Comparison of ENCODE assay signal across 3 cellular contexts in the genomic region with DNA sequence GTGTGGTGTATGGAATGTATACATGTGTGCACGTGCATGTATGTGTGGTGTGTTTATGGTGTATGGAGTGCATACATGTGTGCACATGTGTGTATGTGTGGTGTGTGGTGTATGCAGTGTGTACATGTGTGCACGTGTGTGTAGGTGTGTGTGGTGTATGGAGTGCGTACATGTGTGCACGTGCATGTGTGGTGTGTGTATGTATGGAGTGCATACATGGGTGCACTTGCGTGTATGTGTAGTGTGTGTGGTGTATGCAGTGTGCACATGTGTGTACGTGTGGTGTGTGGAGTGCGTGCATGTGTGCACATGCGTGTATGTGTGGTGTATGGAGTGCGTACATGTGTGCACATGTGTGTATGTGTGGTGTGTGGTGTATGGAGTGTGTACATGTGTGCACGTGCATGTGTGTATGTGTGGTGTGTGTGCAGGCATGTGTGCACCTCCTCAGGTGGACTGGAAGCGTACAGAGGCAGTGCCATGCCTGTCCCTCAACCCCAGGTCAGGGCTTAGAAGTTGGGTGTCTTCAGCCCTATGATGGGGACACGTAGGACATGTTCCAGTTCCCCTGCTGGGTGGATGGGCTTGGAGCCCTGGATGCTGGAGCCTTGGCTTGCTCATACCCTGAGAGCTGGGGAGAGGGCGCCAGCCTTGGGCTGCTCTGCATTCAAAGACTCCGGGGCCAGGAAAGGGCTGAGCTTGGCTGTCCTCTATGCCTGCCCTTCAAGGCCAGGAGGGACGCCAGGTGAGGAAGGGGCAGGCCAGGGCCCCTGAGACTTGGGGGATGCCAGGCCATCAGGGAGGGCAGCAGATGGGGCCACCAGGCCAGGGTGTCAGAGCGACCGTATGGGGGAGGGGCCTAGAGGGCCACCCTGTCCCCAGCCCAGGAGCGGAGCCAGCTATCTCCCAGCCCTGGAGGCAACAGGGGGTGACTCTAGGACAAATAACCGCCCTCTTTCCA.
TF ChIP-seq lines count a peak whose summit lies in the region.

No MANE protein-coding gene starts in this region.

TF ChIP-seq in SK-N-SH, 30 proteins besides CTCF, POLR2A, EP300 and RAD21:
- TF ChIP-seq JUND (IDR thresholded peaks at IDR 0.05) (no peak), FOXJ3 (CRISPR knock-in tag; IDR thresholded peaks at IDR 0.05) (no peak), RCOR1 (IDR thresholded peaks at IDR 0.05; ENCODE audit: low read length) (no peak), FOSL2 (IDR thresholded peaks at IDR 0.05; ENCODE audit: borderline replicate concordance, low read depth) (no peak), RXRA (IDR thresholded peaks at IDR 0.05; ENCODE audit: borderline replicate concordance, low read depth) (no peak), CHD2 (IDR thresholded peaks at IDR 0.05; ENCODE audit: low read length, partially characterized antibody) (no peak), ZBTB33 (IDR thresholded peaks at IDR 0.05; ENCODE audit: borderline replicate concordance, low read depth) (no peak)
- TF ChIP-seq, protein P1, sequence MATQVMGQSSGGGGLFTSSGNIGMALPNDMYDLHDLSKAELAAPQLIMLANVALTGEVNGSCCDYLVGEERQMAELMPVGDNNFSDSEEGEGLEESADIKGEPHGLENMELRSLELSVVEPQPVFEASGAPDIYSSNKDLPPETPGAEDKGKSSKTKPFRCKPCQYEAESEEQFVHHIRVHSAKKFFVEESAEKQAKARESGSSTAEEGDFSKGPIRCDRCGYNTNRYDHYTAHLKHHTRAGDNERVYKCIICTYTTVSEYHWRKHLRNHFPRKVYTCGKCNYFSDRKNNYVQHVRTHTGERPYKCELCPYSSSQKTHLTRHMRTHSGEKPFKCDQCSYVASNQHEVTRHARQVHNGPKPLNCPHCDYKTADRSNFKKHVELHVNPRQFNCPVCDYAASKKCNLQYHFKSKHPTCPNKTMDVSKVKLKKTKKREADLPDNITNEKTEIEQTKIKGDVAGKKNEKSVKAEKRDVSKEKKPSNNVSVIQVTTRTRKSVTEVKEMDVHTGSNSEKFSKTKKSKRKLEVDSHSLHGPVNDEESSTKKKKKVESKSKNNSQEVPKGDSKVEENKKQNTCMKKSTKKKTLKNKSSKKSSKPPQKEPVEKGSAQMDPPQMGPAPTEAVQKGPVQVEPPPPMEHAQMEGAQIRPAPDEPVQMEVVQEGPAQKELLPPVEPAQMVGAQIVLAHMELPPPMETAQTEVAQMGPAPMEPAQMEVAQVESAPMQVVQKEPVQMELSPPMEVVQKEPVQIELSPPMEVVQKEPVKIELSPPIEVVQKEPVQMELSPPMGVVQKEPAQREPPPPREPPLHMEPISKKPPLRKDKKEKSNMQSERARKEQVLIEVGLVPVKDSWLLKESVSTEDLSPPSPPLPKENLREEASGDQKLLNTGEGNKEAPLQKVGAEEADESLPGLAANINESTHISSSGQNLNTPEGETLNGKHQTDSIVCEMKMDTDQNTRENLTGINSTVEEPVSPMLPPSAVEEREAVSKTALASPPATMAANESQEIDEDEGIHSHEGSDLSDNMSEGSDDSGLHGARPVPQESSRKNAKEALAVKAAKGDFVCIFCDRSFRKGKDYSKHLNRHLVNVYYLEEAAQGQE (IDR thresholded peaks at IDR 0.05; ENCODE audit: low read depth, low read length), result no peak
TF ChIP-seq in SK-N-SH: peak in this region for 0.

TF ChIP-seq in SK-N-SH treated with all-trans-retinoic acid at 6 μM for 48 hours, 23 proteins besides CTCF, POLR2A, EP300 and RAD21:
- TF ChIP-seq, protein P2, sequence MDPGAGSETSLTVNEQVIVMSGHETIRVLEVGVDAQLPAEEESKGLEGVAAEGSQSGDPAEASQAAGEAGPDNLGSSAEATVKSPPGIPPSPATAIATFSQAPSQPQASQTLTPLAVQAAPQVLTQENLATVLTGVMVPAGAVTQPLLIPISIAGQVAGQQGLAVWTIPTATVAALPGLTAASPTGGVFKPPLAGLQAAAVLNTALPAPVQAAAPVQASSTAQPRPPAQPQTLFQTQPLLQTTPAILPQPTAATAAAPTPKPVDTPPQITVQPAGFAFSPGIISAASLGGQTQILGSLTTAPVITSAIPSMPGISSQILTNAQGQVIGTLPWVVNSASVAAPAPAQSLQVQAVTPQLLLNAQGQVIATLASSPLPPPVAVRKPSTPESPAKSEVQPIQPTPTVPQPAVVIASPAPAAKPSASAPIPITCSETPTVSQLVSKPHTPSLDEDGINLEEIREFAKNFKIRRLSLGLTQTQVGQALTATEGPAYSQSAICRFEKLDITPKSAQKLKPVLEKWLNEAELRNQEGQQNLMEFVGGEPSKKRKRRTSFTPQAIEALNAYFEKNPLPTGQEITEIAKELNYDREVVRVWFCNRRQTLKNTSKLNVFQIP (CRISPR knock-in tag; IDR thresholded peaks at IDR 0.05; ENCODE audit: borderline replicate concordance, low read depth), result no peak
- TF ChIP-seq ZFP30 (CRISPR knock-in tag; IDR thresholded peaks at IDR 0.05) (no peak), PATZ1 (CRISPR knock-in tag; IDR thresholded peaks at IDR 0.05; ENCODE audit: borderline replicate concordance) (no peak), BACH2 (CRISPR knock-in tag; IDR thresholded peaks at IDR 0.05; ENCODE audit: borderline replicate concordance) (no peak), CSDC2 (CRISPR knock-in tag; IDR thresholded peaks at IDR 0.05) (no peak), OSR1 (CRISPR knock-in tag; IDR thresholded peaks at IDR 0.05) (no peak), ZFP3 (CRISPR knock-in tag; IDR thresholded peaks at IDR 0.05) (no peak), RARB (CRISPR knock-in tag; IDR thresholded peaks at IDR 0.05) (no peak), ZNF70 (CRISPR knock-in tag; IDR thresholded peaks at IDR 0.05) (no peak), ZNF8 (CRISPR knock-in tag; IDR thresholded peaks at IDR 0.05) (no peak)
TF ChIP-seq in SK-N-SH treated with all-trans-retinoic acid at 6 μM for 48 hours: peak in this region for 0.

TF ChIP-seq in GM23338, 12 proteins besides CTCF, POLR2A, EP300 and RAD21:
- TF ChIP-seq ZNF114 (CRISPR knock-in tag; IDR thresholded peaks at IDR 0.05) (no peak), POLR2AphosphoS5 (IDR thresholded peaks at IDR 0.05; ENCODE audit: low read depth) (no peak), STAT1 (IDR thresholded peaks at IDR 0.05; ENCODE audit: unreplicated experiment) (no peak), CREB1 (CRISPR knock-in tag; IDR thresholded peaks at IDR 0.05; ENCODE audit: low read depth) (no peak), ETS1 (IDR thresholded peaks at IDR 0.05) (no peak), EZH2phosphoT487 (IDR thresholded peaks at IDR 0.05; ENCODE audit: unreplicated experiment) (no peak), NANOG (IDR thresholded peaks at IDR 0.05; ENCODE audit: borderline replicate concordance) (no peak), JUNB (IDR thresholded peaks at IDR 0.05; ENCODE audit: unreplicated experiment) (no peak), EZH2 (IDR thresholded peaks at IDR 0.05; ENCODE audit: low read depth, unreplicated experiment) (no peak), ZNF331 (CRISPR knock-in tag; IDR thresholded peaks at IDR 0.05; ENCODE audit: low read depth) (no peak)
- TF ChIP-seq, protein P3, sequence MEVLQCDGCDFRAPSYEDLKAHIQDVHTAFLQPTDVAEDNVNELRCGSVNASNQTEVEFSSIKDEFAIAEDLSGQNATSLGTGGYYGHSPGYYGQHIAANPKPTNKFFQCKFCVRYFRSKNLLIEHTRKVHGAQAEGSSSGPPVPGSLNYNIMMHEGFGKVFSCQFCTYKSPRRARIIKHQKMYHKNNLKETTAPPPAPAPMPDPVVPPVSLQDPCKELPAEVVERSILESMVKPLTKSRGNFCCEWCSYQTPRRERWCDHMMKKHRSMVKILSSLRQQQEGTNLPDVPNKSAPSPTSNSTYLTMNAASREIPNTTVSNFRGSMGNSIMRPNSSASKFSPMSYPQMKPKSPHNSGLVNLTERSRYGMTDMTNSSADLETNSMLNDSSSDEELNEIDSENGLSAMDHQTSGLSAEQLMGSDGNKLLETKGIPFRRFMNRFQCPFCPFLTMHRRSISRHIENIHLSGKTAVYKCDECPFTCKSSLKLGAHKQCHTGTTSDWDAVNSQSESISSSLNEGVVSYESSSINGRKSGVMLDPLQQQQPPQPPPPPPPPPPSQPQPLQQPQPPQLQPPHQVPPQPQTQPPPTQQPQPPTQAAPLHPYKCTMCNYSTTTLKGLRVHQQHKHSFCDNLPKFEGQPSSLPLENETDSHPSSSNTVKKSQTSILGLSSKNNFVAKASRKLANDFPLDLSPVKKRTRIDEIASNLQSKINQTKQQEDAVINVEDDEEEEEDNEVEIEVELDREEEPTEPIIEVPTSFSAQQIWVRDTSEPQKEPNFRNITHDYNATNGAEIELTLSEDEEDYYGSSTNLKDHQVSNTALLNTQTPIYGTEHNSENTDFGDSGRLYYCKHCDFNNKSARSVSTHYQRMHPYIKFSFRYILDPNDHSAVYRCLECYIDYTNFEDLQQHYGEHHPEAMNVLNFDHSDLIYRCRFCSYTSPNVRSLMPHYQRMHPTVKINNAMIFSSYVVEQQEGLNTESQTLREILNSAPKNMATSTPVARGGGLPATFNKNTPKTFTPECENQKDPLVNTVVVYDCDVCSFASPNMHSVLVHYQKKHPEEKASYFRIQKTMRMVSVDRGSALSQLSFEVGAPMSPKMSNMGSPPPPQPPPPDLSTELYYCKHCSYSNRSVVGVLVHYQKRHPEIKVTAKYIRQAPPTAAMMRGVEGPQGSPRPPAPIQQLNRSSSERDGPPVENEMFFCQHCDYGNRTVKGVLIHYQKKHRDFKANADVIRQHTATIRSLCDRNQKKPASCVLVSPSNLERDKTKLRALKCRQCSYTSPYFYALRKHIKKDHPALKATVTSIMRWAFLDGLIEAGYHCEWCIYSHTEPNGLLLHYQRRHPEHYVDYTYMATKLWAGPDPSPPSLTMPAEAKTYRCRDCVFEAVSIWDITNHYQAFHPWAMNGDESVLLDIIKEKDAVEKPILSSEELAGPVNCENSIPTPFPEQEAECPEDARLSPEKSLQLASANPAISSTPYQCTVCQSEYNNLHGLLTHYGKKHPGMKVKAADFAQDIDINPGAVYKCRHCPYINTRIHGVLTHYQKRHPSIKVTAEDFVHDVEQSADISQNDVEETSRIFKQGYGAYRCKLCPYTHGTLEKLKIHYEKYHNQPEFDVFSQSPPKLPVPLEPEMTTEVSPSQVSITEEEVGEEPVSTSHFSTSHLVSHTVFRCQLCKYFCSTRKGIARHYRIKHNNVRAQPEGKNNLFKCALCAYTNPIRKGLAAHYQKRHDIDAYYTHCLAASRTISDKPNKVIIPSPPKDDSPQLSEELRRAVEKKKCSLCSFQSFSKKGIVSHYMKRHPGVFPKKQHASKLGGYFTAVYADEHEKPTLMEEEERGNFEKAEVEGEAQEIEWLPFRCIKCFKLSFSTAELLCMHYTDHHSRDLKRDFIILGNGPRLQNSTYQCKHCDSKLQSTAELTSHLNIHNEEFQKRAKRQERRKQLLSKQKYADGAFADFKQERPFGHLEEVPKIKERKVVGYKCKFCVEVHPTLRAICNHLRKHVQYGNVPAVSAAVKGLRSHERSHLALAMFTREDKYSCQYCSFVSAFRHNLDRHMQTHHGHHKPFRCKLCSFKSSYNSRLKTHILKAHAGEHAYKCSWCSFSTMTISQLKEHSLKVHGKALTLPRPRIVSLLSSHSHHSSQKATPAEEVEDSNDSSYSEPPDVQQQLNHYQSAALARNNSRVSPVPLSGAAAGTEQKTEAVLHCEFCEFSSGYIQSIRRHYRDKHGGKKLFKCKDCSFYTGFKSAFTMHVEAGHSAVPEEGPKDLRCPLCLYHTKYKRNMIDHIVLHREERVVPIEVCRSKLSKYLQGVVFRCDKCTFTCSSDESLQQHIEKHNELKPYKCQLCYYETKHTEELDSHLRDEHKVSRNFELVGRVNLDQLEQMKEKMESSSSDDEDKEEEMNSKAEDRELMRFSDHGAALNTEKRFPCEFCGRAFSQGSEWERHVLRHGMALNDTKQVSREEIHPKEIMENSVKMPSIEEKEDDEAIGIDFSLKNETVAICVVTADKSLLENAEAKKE (CRISPR knock-in tag; IDR thresholded peaks at IDR 0.05), result no peak
- TF ChIP-seq, protein P1 (IDR thresholded peaks at IDR 0.05; ENCODE audit: unreplicated experiment), result no peak
